ENCODE assay signal across 13 cellular contexts in the genomic region with DNA sequence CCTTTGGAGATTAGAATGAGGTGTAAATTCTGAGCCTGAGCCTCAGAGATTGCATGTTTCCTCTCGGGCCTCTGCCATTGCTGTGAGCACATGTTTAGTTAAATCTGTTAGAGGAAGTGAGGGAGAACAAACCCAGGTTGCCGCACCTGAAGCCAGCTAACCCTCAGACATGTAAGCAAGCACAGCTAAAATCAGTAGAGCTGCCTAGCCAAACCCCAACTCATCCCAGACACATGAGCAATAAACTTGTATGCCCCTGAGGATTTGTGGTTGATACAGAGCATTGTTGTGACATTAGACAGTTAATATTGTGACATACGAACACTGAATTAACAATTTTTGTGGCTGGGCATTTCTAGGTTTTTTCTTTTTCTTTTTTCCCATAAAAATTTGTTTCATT. TPM values are rescaled to one million over a fixed set of nuclear protein-coding genes. Genes with fewer than 3 reads are reported as not detected.
DNase-seq lines count a peak whose midpoint lies in the region; ATAC-seq and TF ChIP-seq lines count a peak whose summit lies in the region.
"Had no signal": no experiment of that assay in that cellular context is flagged by ENCODE, and none has a peak within 500 bp of the region (broad histone marks: within the 10 kb centered on the region; RNA-seq: fewer than 3 reads in every experiment).

No MANE protein-coding gene starts in this region.

- H3K4me1 Mint-ChIP-seq in chondrocyte (ENCODE audit: low read depth): peaks cover 37% of the 10 kb centered on the region
- H3K4me1 Mint-ChIP-seq in memory B cell: peaks cover 2% of the 10 kb centered on the region
- H3K4me1 Mint-ChIP-seq in activated CD4-positive, alpha-beta memory T cell treated with anti-CD3 and anti-CD28 coated beads, Interleukin-2, amount 10 ng/mL, durations not matched to agents 7 days and 5 days: no peaks in the 10 kb centered on the region
- H3K4me1 Mint-ChIP-seq: WTC11 had no signal

- H3K9me3 Mint-ChIP-seq in chondrocyte (ENCODE audit: low read depth) (peaks cover 22% of the 10 kb centered on the region), memory B cell (peaks cover 11% of the 10 kb centered on the region)
- no peaks in the 10 kb centered on the region for H3K9me3 Mint-ChIP-seq in activated CD4-positive, alpha-beta memory T cell treated with anti-CD3 and anti-CD28 coated beads, Interleukin-2, amount 10 ng/mL, durations not matched to agents 7 days and 5 days

- H3K27ac ChIP-seq in Peyer's patch: no peak overlapping the region
- H3K27ac ChIP-seq: upper lobe of right lung had no signal

- H3K4me3 ChIP-seq in Peyer's patch: no peak overlapping the region
- H3K4me3 ChIP-seq: upper lobe of right lung had no signal

- peaks cover 0 to 3% (median 0%) of the 10 kb centered on the region in 4 donors for H3K4me1 ChIP-seq in Peyer's patch
- H3K4me1 ChIP-seq: upper lobe of right lung had no signal

- ATAC-seq in memory B cell (ENCODE audit: low read depth) (no peak), GM21381 (IDR thresholded peaks at IDR 0.05; ENCODE audit: unreplicated experiment) (no peak)
- ATAC-seq: upper lobe of right lung, WTC11 had no signal

- H3K4me3 Mint-ChIP-seq in chondrocyte (ENCODE audit: unreplicated experiment) (no peak overlapping the region), memory B cell (no peak overlapping the region)
- no peak overlapping the region for H3K4me3 Mint-ChIP-seq in activated CD4-positive, alpha-beta memory T cell treated with anti-CD3 and anti-CD28 coated beads, Interleukin-2, amount 10 ng/mL, durations not matched to agents 7 days and 5 days
- H3K4me3 Mint-ChIP-seq: CD14-positive monocyte, WTC11 had no signal

- TF ChIP-seq POLR2A in Peyer's patch (IDR thresholded peaks at IDR 0.05): no peak

- H3K36me3 ChIP-seq in Peyer's patch: peaks cover 0 to 6% (median 0%) of the 10 kb centered on the region in 3 donors
- H3K36me3 ChIP-seq: upper lobe of right lung had no signal

- CTCF ChIA-PET in activated CD4-positive, alpha-beta memory T cell treated with anti-CD3 and anti-CD28 coated beads, Interleukin-2, amount 10 ng/mL, durations not matched to agents 7 days and 5 days (lab: Charles Lee): no interaction called here

- H3K27ac Mint-ChIP-seq in chondrocyte (ENCODE audit: unreplicated experiment) (peak overlapping the region; percentile 42), memory B cell (peak overlapping the region; percentile 25)
- no peak overlapping the region for H3K27ac Mint-ChIP-seq in activated CD4-positive, alpha-beta memory T cell treated with anti-CD3 and anti-CD28 coated beads, Interleukin-2, amount 10 ng/mL, durations not matched to agents 7 days and 5 days
- H3K27ac Mint-ChIP-seq: WTC11 had no signal

- peak; percentile 72 for DNase-seq in AG20443 (ENCODE audit: low spot score)
- peak; percentile 33 for DNase-seq in HCEC 1CT
- no peak for DNase-seq in chondrocyte (ENCODE audit: low spot score)
- no peak for DNase-seq in memory B cell (ENCODE audit: low spot score in 2 of 2)
- DNase-seq in Peyer's patch: no peak
- no peak for DNase-seq in COLO668 (lab: John Stamatoyannopoulos, UW; ENCODE audit: unreplicated experiment)
- DNase-seq in activated CD4-positive, alpha-beta memory T cell treated with anti-CD3 and anti-CD28 coated beads, Interleukin-2, amount 10 ng/mL, durations not matched to agents 7 days and 5 days: no peak
- DNase-seq: GDM1, NCI-H226, upper lobe of right lung had no signal

- TF ChIP-seq CTCF in chondrocyte (IDR thresholded peaks at IDR 0.05) (no peak), Peyer's patch (IDR thresholded peaks at IDR 0.05) (no peak)

- H3K9me3 ChIP-seq in Peyer's patch: peaks cover 0 to 2% (median 0%) of the 10 kb centered on the region in 4 donors

- H3K27me3 Mint-ChIP-seq in chondrocyte (ENCODE audit: low read depth) (no peaks in the 10 kb centered on the region), memory B cell (no peaks in the 10 kb centered on the region)
- no peaks in the 10 kb centered on the region for H3K27me3 Mint-ChIP-seq in activated CD4-positive, alpha-beta memory T cell treated with anti-CD3 and anti-CD28 coated beads, Interleukin-2, amount 10 ng/mL, durations not matched to agents 7 days and 5 days

- H3K36me3 Mint-ChIP-seq in chondrocyte (ENCODE audit: low read depth) (peaks cover 38% of the 10 kb centered on the region), memory B cell (peaks cover 46% of the 10 kb centered on the region)
- peaks cover 36% of the 10 kb centered on the region for H3K36me3 Mint-ChIP-seq in activated CD4-positive, alpha-beta memory T cell treated with anti-CD3 and anti-CD28 coated beads, Interleukin-2, amount 10 ng/mL, durations not matched to agents 7 days and 5 days (ENCODE audit: low read depth)

- H3K27me3 ChIP-seq in Peyer's patch: no peaks in the 10 kb centered on the region
- H3K27me3 ChIP-seq: upper lobe of right lung had no signal

- POLR2A ChIA-PET in activated CD4-positive, alpha-beta memory T cell treated with anti-CD3 and anti-CD28 coated beads, Interleukin-2, amount 10 ng/mL, durations not matched to agents 7 days and 5 days (lab: Charles Lee): no interaction called here

RNA-seq across cellular contexts. Expression of a gene that starts 41.9 kb away (rescaled TPM):
- total RNA-seq in chondrocyte (67.8 to 80.2 TPM (median 73.1 TPM) in 3 replicates), Peyer's patch (10 to 100 TPM; 22.9 to 36.5 (median 29.4) TPM)
- total RNA-seq in activated CD4-positive, alpha-beta memory T cell treated with anti-CD3 and anti-CD28 coated beads, Interleukin-2, amount 10 ng/mL, durations not matched to agents 7 days and 5 days: 10 to 100 TPM; 44.0 to 46.6 TPM

Comparison
In these comparisons a context has a peak if more than half of its experiments do, and no peak if none do; other contexts are left out.
1. DNase-seq: peak in AG20443 (single experiment) and HCEC 1CT (single experiment); none in chondrocyte (single experiment), memory B cell (0 of 2), Peyer's patch (0 of 3), COLO668 (single experiment) and activated CD4-positive, alpha-beta memory T cell treated with anti-CD3 and anti-CD28 coated beads, Interleukin-2, amount 10 ng/mL, durations not matched to agents 7 days and 5 days (single experiment).